Comparison of ENCODE assay signal across 18 cellular contexts in the genomic region with DNA sequence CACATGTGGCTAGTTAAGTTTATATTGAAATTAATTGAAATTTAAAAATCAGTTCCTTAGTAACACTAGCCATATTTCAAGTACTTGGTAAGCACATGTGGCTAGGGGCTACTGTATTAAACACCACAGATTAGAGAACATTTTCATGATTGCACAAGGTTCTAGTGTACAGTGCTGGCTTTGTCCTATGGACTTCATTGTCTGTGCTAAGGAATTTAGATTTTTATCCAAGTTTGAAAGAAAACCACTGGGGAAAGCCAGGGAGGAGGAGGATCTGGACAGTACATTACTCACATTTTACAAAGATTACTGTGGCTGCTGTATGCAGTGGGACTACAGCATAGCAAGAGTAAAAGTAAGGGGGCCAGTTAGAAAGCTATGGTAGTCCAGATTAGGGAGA. TPM values are rescaled to one million over a fixed set of nuclear protein-coding genes. Genes with fewer than 3 reads are reported as not detected.
"Had no signal": no experiment of that assay in that cellular context is flagged by ENCODE, and none has a peak within 500 bp of the region (broad histone marks: within the 10 kb centered on the region; RNA-seq: fewer than 3 reads in every experiment).

No MANE protein-coding gene starts in this region.

- H3K4me1 ChIP-seq: body of pancreas, lower lobe of right lung, upper lobe of left lung had no signal

- H3K4me3 ChIP-seq: body of pancreas, lower lobe of right lung, upper lobe of left lung had no signal

- H3K9me3 ChIP-seq: body of pancreas, lower lobe of right lung, upper lobe of left lung had no signal

- ATAC-seq: activated naive CD8-positive, alpha-beta T cell treated with anti-CD3 and anti-CD28 coated beads, Interleukin-2, amount 50 U/mL, for 24 hours; activated T-helper 17 cell treated with anti-CD3 and anti-CD28 coated beads, Interleukin-2, amount 50 U/mL, for 72 hours; body of pancreas; sciatic nerve; stimulated activated naive CD8-positive, alpha-beta T cell treated with anti-CD3 and anti-CD28 coated beads, Interleukin-15, amount 100 ng/mL, for 72 hours; T-cell had no signal

- H3K27ac ChIP-seq: body of pancreas, epithelial cell of prostate, lower lobe of right lung, upper lobe of left lung, VCaP had no signal

- H3K36me3 ChIP-seq: lower lobe of right lung, upper lobe of left lung had no signal

- DNase-seq: activated CD4-positive, alpha-beta T cell treated with anti-CD3 and anti-CD28 coated beads for 1 hour; activated CD4-positive, alpha-beta T cell treated with anti-CD3 and anti-CD28 coated beads, Interleukin-2, amount 50 U/mL, for 4 hours; activated naive CD4-positive, alpha-beta T cell treated with anti-CD3 and anti-CD28 coated beads for 36 hours; activated naive CD8-positive, alpha-beta T cell treated with anti-CD3 and anti-CD28 coated beads, Interleukin-2, amount 50 U/mL, for 24 hours; body of pancreas; cerebellar nuclear complex; glutamatergic neuron; lower lobe of right lung; stimulated activated CD4-positive, alpha-beta T cell treated with anti-CD3 and anti-CD28 coated beads, Interleukin-1b, Interleukin-23, amount 100 ng/mL, for 48 hours; stimulated activated naive CD8-positive, alpha-beta T cell treated with anti-CD3 and anti-CD28 coated beads, Interleukin-15, amount 100 ng/mL, for 72 hours; T-cell; T1000; upper lobe of left lung had no signal

- H3K27me3 ChIP-seq: body of pancreas, upper lobe of left lung had no signal

RNA-seq across cellular contexts. Expression of a gene that starts 13.9 kb away (rescaled TPM):
- total RNA-seq: activated naive CD4-positive, alpha-beta T cell treated with anti-CD3 and anti-CD28 coated beads for 36 hours; pulmonary artery endothelial cell had no signal
